2 cellular contexts compared by ENCODE assay signal in the genomic region with DNA sequence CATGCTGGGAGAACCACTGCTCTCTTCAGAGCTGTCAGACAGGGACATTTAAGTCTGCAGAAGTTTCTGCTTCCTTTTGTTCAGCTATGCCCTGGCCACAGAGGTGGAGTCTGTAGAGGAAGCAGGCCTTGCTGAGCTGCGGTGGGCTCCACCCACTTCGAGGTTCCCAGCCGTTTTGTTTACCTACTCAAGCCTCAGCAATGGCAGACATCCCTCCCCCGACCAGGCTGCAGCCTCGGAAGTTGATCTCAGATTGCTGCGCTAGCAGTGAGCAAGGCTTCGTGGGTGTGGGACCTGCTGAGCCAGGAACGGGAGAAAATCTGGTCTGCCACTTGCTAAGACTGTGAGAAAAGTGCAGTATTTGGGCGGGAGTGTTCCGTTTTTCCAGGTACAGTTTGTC.
TF ChIP-seq lines count a peak whose summit lies in the region.

No MANE protein-coding gene starts in this region.

TF ChIP-seq in HepG2, 621 proteins besides CTCF, POLR2A, EP300 and RAD21:
- TF ChIP-seq ETV6 (CRISPR knock-in tag; conservative IDR thresholded peaks at IDR 0.05) (no peak), NBN (conservative IDR thresholded peaks at IDR 0.05) (no peak), GABPB1 (CRISPR knock-in tag; IDR thresholded peaks at IDR 0.05) (peak; percentile 31; the same call in 1 of the 2 replicates), ZBTB7A (CRISPR knock-in tag; IDR thresholded peaks at IDR 0.05) (no peak)
TF ChIP-seq in HepG2: peak in this region for 1.

TF ChIP-seq in H1, 55 proteins besides CTCF, POLR2A, EP300 and RAD21:
- TF ChIP-seq YY1 (IDR thresholded peaks at IDR 0.05; ENCODE audit: low read depth, low read length) (peak; percentile 67; the same call in 1 of the 2 replicates), SP1 (IDR thresholded peaks at IDR 0.05; ENCODE audit: low read depth, low read length) (no peak)
TF ChIP-seq in H1: peak in this region for 1.
